Comparison of ENCODE assay signal across 1 cellular context in genomic region chr13:64798422-64798821, GRCh38.
TF ChIP-seq lines count a peak whose summit lies in the region.

No MANE protein-coding gene starts in this region.

TF ChIP-seq in HepG2, 621 proteins besides CTCF, POLR2A, EP300 and RAD21:
- TF ChIP-seq GMEB1 (CRISPR knock-in tag; IDR thresholded peaks at IDR 0.05; ENCODE audit: borderline replicate concordance) (no peak), NFE2L2 (IDR thresholded peaks at IDR 0.05; ENCODE audit: low read length) (peak; percentile 62)
